In the genomic region with DNA sequence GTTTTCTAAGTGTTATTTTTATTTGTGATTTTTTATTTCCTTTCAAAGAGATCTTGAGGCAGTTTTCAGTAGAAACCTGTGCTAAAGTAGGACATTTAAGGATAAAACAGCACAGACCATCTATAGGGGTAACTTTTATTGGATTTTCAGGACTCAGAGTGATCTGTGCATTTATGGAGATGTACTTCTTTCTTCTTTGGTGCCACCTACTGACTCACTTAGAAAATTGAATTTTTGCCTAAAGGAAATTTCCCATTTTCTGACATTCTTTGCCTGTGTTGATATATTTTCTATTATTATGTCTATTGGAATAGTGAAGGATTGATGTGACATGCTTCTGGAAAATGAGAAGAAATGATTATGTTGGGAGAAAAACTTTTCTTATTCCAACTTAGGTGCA, we compare ENCODE assay signal across 8 cellular contexts.
DNase-seq lines count a peak whose midpoint lies in the region; ATAC-seq and TF ChIP-seq lines count a peak whose summit lies in the region.

No MANE protein-coding gene starts in this region.

- H4K20me1 ChIP-seq in hepatocyte (ENCODE audit: insufficient read depth, poor library complexity, severe bottlenecking): no peaks in the 10 kb centered on the region

- H3K27me3 ChIP-seq in BJ (ENCODE audit: control insufficient read depth, insufficient read depth, low read length) (no peaks in the 10 kb centered on the region), hepatocyte (peaks cover 5% of the 10 kb centered on the region)

- H3K4me3 ChIP-seq in BJ (ENCODE audit: low read depth, low read length) (no peak overlapping the region), hepatocyte (no peak overlapping the region)

- no peak overlapping the region for H2AFZ ChIP-seq in hepatocyte

- H3K36me3 ChIP-seq in BJ (ENCODE audit: control insufficient read depth, insufficient read depth, low read length) (no peaks in the 10 kb centered on the region), hepatocyte (replicated peaks; ENCODE audit: insufficient read depth, low read depth) (no peaks in the 10 kb centered on the region)

- POLR2A ChIA-PET in BJ (lab: Charles Lee): no interaction called here
- POLR2A ChIA-PET in naive thymus-derived CD8-positive, alpha-beta T cell (lab: Charles Lee): no interaction called here

- no peaks in the 10 kb centered on the region for H3K79me2 ChIP-seq in hepatocyte

- no peak for ATAC-seq in GM18873 (IDR thresholded peaks at IDR 0.05; ENCODE audit: low FRiP score, unreplicated experiment)
- ATAC-seq in naive thymus-derived CD8-positive, alpha-beta T cell: no peak
- ATAC-seq in HG03095 (IDR thresholded peaks at IDR 0.05; ENCODE audit: unreplicated experiment): no peak

- H3K36me3 Mint-ChIP-seq in naive thymus-derived CD8-positive, alpha-beta T cell: no peaks in the 10 kb centered on the region

- DNase-seq in BJ (ENCODE audit: low read depth): no peak
- DNase-seq in H4 (ENCODE audit: low spot score): peak; percentile 10
- peak; percentile 2 for DNase-seq in SK-N-DZ (ENCODE audit: low spot score)
- DNase-seq in hepatocyte (ENCODE audit: low spot score): peak; percentile 31
- DNase-seq in 8988T: no peak
- DNase-seq in naive thymus-derived CD8-positive, alpha-beta T cell: no peak

- no peaks in the 10 kb centered on the region for H3K9me3 Mint-ChIP-seq in naive thymus-derived CD8-positive, alpha-beta T cell

- no peak overlapping the region for H3K4me2 ChIP-seq in hepatocyte

- TF ChIP-seq CTCF in BJ (IDR thresholded peaks at IDR 0.05; ENCODE audit: insufficient read depth, low read depth, low read length): peak; percentile 34; the same call in 1 of the 2 replicates
- TF ChIP-seq CTCF in hepatocyte (IDR thresholded peaks at IDR 0.05; ENCODE audit: poor library complexity): peak; percentile 57

- H3K9me3 ChIP-seq in hepatocyte (ENCODE audit: low read depth): no peaks in the 10 kb centered on the region

- no peak overlapping the region for H3K27ac ChIP-seq in hepatocyte

- CTCF ChIA-PET in BJ (lab: Yijun Ruan, JAX): interaction anchor here (0.7 kb wide), 1 partner anchor 317 kb away, joined by 3 read pairs; no protein-coding TSS in a partner anchor

- H3K9me2 ChIP-seq in hepatocyte (replicated peaks; ENCODE audit: insufficient read depth): no peaks in the 10 kb centered on the region

- H3K27ac Mint-ChIP-seq in naive thymus-derived CD8-positive, alpha-beta T cell: no peak overlapping the region

- H3K4me1 ChIP-seq in hepatocyte (ENCODE audit: insufficient read depth): no peaks in the 10 kb centered on the region

- H3K4me3 Mint-ChIP-seq in naive thymus-derived CD8-positive, alpha-beta T cell: no peak overlapping the region

- no peaks in the 10 kb centered on the region for H3K4me1 Mint-ChIP-seq in naive thymus-derived CD8-positive, alpha-beta T cell

- H3K27me3 Mint-ChIP-seq in naive thymus-derived CD8-positive, alpha-beta T cell: peaks cover 12 to 43% (median 15%) of the 10 kb centered on the region in 5 donors

Comparison
In these comparisons a context has a peak if more than half of its experiments do, and no peak if none do; other contexts are left out.
1. DNase-seq: peak in H4 (single experiment), SK-N-DZ (single experiment) and hepatocyte (single experiment); none in BJ (single experiment), 8988T (single experiment) and naive thymus-derived CD8-positive, alpha-beta T cell (0 of 10).